Comparison of ENCODE assay signal across 9 cellular contexts in genomic region chr10:119750391-119751230, GRCh38. TPM values are rescaled to one million over a fixed set of nuclear protein-coding genes. Genes with fewer than 3 reads are reported as not detected.
DNase-seq lines count a peak whose midpoint lies in the region; ATAC-seq and TF ChIP-seq lines count a peak whose summit lies in the region.
"Had no signal": no experiment of that assay in that cellular context is flagged by ENCODE, and none has a peak within 500 bp of the region (broad histone marks: within the 10 kb centered on the region; RNA-seq: fewer than 3 reads in every experiment).

No MANE protein-coding gene starts in this region.

- no peak overlapping the region for H3K27ac ChIP-seq in CD4-positive, CD25-positive, alpha-beta regulatory T cell (ENCODE audit: insufficient read depth, low read length, poor library complexity, severe bottlenecking)
- H3K27ac ChIP-seq in endodermal cell (ENCODE audit: low read depth, low read length), result no peak overlapping the region

- peaks cover 6% of the 10 kb centered on the region for H3K36me3 ChIP-seq in CD4-positive, CD25-positive, alpha-beta regulatory T cell (ENCODE audit: control insufficient read depth, insufficient read depth, low read length)
- peaks cover 22% of the 10 kb centered on the region for H3K36me3 ChIP-seq in endodermal cell (ENCODE audit: control insufficient read depth, insufficient read depth, low read length)

- peaks cover 14% of the 10 kb centered on the region for H3K36me3 Mint-ChIP-seq in CD4-positive, CD25-positive, alpha-beta regulatory T cell
- H3K36me3 Mint-ChIP-seq in activated CD4-positive, alpha-beta memory T cell treated with anti-CD3 and anti-CD28 coated beads for 36 hours, result no peaks in the 10 kb centered on the region
- H3K36me3 Mint-ChIP-seq in endodermal cell (ENCODE audit: low read depth) (peaks cover 4% of the 10 kb centered on the region), mesothelial cell of epicardium (no peaks in the 10 kb centered on the region)

- POLR2A ChIA-PET in activated CD4-positive, alpha-beta memory T cell treated with anti-CD3 and anti-CD28 coated beads for 36 hours (lab: Charles Lee), result interaction anchor here (1.1 to 1.3 kb wide), 3 partner anchors 19 to 121 kb away, joined by 3 to 4 read pairs (median 3); partner anchors contain the start of gene INPP5F

- peaks cover 12 to 47% (median 29%) of the 10 kb centered on the region in 4 donors for H3K4me1 Mint-ChIP-seq in CD4-positive, CD25-positive, alpha-beta regulatory T cell
- H3K4me1 Mint-ChIP-seq in activated CD4-positive, alpha-beta memory T cell treated with anti-CD3 and anti-CD28 coated beads for 36 hours (ENCODE audit: low read depth), result peaks cover 12% of the 10 kb centered on the region
- H3K4me1 Mint-ChIP-seq in endodermal cell (peaks cover 9% of the 10 kb centered on the region), mesothelial cell of epicardium (peaks cover 29% of the 10 kb centered on the region)

- CTCF ChIA-PET in activated CD4-positive, alpha-beta memory T cell treated with anti-CD3 and anti-CD28 coated beads for 36 hours (lab: Charles Lee), result interaction anchor here (0.5 to 5.5 kb wide), 46 partner anchors 8 to 587 kb away, joined by 3 to 108 read pairs (median 4); no protein-coding TSS in a partner anchor

- ATAC-seq in CD4-positive, CD25-positive, alpha-beta regulatory T cell (ENCODE audit: low read depth in 2 of 2), result peak; percentile 88 to 90
- ATAC-seq in GM19324 (IDR thresholded peaks at IDR 0.05; ENCODE audit: low FRiP score, unreplicated experiment) (peak; percentile 76), HG03520 (IDR thresholded peaks at IDR 0.05; ENCODE audit: unreplicated experiment) (peak; percentile 77)

- peak overlapping the region in 2 of 4 donors; percentile 0 to 68 for H3K4me3 Mint-ChIP-seq in CD4-positive, CD25-positive, alpha-beta regulatory T cell
- H3K4me3 Mint-ChIP-seq in activated CD4-positive, alpha-beta memory T cell treated with anti-CD3 and anti-CD28 coated beads for 36 hours, result no peak overlapping the region
- H3K4me3 Mint-ChIP-seq in endodermal cell (no peak overlapping the region), mesothelial cell of epicardium (no peak overlapping the region)
- H3K4me3 Mint-ChIP-seq: T-helper 1 cell treated with Interleukin-12 subunit alpha and Interleukin-12 subunit beta and Interleukin-4 antibody, amounts not matched to agents 30 μg/mL and 1 μg/mL, for 36 hours had no signal

- 38 to 40% methylated on average over 7 to 9 of the region's 9 CpGs for WGBS in endodermal cell (ENCODE audit: insufficient coverage in 1 of 2, insufficient read length in 1 of 2), 2 experiments

- no peak overlapping the region for H3K9ac ChIP-seq in endodermal cell (ENCODE audit: extremely low read depth, low read length, poor library complexity, severe bottlenecking)

- TF ChIP-seq CTCF in endodermal cell (conservative IDR thresholded peaks at IDR 0.05), result peak; percentile 94
- TF ChIP-seq CTCF in mesothelial cell of epicardium (IDR thresholded peaks at IDR 0.05; ENCODE audit: unreplicated experiment), result peak; percentile 67

- H3K9me3 Mint-ChIP-seq in CD4-positive, CD25-positive, alpha-beta regulatory T cell, result no peaks in the 10 kb centered on the region
- H3K9me3 Mint-ChIP-seq in activated CD4-positive, alpha-beta memory T cell treated with anti-CD3 and anti-CD28 coated beads for 36 hours, result no peaks in the 10 kb centered on the region
- peaks cover 9% of the 10 kb centered on the region for H3K9me3 Mint-ChIP-seq in endodermal cell
- H3K9me3 Mint-ChIP-seq in mesothelial cell of epicardium, result no peaks in the 10 kb centered on the region
- H3K9me3 Mint-ChIP-seq: T-helper 1 cell treated with Interleukin-12 subunit alpha and Interleukin-12 subunit beta and Interleukin-4 antibody, amounts not matched to agents 30 μg/mL and 1 μg/mL, for 36 hours had no signal

- DNase-seq in CD4-positive, CD25-positive, alpha-beta regulatory T cell, result peak; percentile 35 to 71 (median 60)
- DNase-seq in NCI-H82 treated with DMSO at 0.1 percent for 48 hours (lab: John Stamatoyannopoulos, UW; ENCODE audit: unreplicated experiment) (peak; percentile 62), endodermal cell (peak; percentile 90), mesothelial cell of epicardium (ENCODE audit: low spot score in 2 of 2, unreplicated experiment in 2 of 2) (peak; percentile 32 to 70)
- peak; percentile 70 for DNase-seq in activated CD4-positive, alpha-beta memory T cell treated with anti-CD3 and anti-CD28 coated beads for 36 hours
- peak; percentile 12 to 36 for DNase-seq in stimulated activated CD8-positive, alpha-beta memory T cell treated with anti-CD3 and anti-CD28 coated beads, Interleukin-7, amount 100 ng/mL, for 4 hours (ENCODE audit: low read depth in 2 of 2)

- peak overlapping the region; percentile 18 to 66 (median 65) for H3K27ac Mint-ChIP-seq in CD4-positive, CD25-positive, alpha-beta regulatory T cell
- H3K27ac Mint-ChIP-seq in activated CD4-positive, alpha-beta memory T cell treated with anti-CD3 and anti-CD28 coated beads for 36 hours, result no peak overlapping the region
- no peak overlapping the region for H3K27ac Mint-ChIP-seq in endodermal cell
- H3K27ac Mint-ChIP-seq in mesothelial cell of epicardium, result no peak overlapping the region
- H3K27ac Mint-ChIP-seq: T-helper 1 cell treated with Interleukin-12 subunit alpha and Interleukin-12 subunit beta and Interleukin-4 antibody, amounts not matched to agents 30 μg/mL and 1 μg/mL, for 36 hours had no signal

- H3K27me3 Mint-ChIP-seq in CD4-positive, CD25-positive, alpha-beta regulatory T cell, result no peaks in the 10 kb centered on the region
- no peaks in the 10 kb centered on the region for H3K27me3 Mint-ChIP-seq in activated CD4-positive, alpha-beta memory T cell treated with anti-CD3 and anti-CD28 coated beads for 36 hours
- H3K27me3 Mint-ChIP-seq in endodermal cell (ENCODE audit: insufficient read depth), result no peaks in the 10 kb centered on the region
- H3K27me3 Mint-ChIP-seq in mesothelial cell of epicardium (ENCODE audit: low read depth), result no peaks in the 10 kb centered on the region

- no peaks in the 10 kb centered on the region for H3K9me3 ChIP-seq in CD4-positive, CD25-positive, alpha-beta regulatory T cell (ENCODE audit: control insufficient read depth in 2 of 2, low read length in 2 of 2)
- H3K9me3 ChIP-seq in endodermal cell (ENCODE audit: control insufficient read depth, low read length), result peaks cover 11% of the 10 kb centered on the region

- H3K27me3 ChIP-seq in CD4-positive, CD25-positive, alpha-beta regulatory T cell (ENCODE audit: control insufficient read depth, insufficient read depth, low read length), result no peaks in the 10 kb centered on the region
- no peaks in the 10 kb centered on the region for H3K27me3 ChIP-seq in endodermal cell (ENCODE audit: control insufficient read depth, insufficient read depth, low read length, poor library complexity, severe bottlenecking)

- intact Hi-C loops in activated CD4-positive, alpha-beta memory T cell treated with anti-CD3 and anti-CD28 coated beads for 36 hours (cut with micrococcal nuclease), result loop anchor here (1.0 to 2.0 kb wide), 3 partner anchors 64 to 586 kb away; no protein-coding TSS in a partner anchor

- peak overlapping the region; percentile 42 for H3K4me3 ChIP-seq in CD4-positive, CD25-positive, alpha-beta regulatory T cell (ENCODE audit: low read depth, low read length)
- H3K4me3 ChIP-seq in endodermal cell (ENCODE audit: low read length), result no peak overlapping the region

- peaks cover 7% of the 10 kb centered on the region for H3K4me1 ChIP-seq in CD4-positive, CD25-positive, alpha-beta regulatory T cell (ENCODE audit: control insufficient read depth, insufficient read depth, low read length, poor library complexity, severe bottlenecking)
- H3K4me1 ChIP-seq in endodermal cell (ENCODE audit: control insufficient read depth, insufficient read depth, low read length), result peaks cover 2% of the 10 kb centered on the region

RNA-seq across cellular contexts. Expression of gene INPP5F, which starts 24.8 kb away (rescaled TPM):
- 22.1 TPM for total RNA-seq in CD4-positive, CD25-positive, alpha-beta regulatory T cell
- polyA plus RNA-seq in CD4-positive, CD25-positive, alpha-beta regulatory T cell, result 10 to 100 TPM; 10.4 to 14.3 (median 10.9) TPM
- total RNA-seq in activated CD4-positive, alpha-beta memory T cell treated with anti-CD3 and anti-CD28 coated beads for 36 hours, result 10 to 100 TPM; 12.8 to 13.6 TPM
- total RNA-seq in endodermal cell, result 10 to 100 TPM; 74.4 to 75.6 TPM
- 116 TPM for polyA plus RNA-seq in endodermal cell (2013, experiment 1 of 2)
- polyA plus RNA-seq in endodermal cell (2013, experiment 2 of 2), result 115 TPM
- 55.8 to 56.5 TPM (median 56.0 TPM) in 3 replicates for total RNA-seq in mesothelial cell of epicardium

Comparison
In these comparisons a context has a peak if more than half of its experiments do, and no peak if none do; other contexts are left out.
1. DNase-seq: peak in every context shown above with its lines; median percentile 90 in endodermal cell; 70 in activated CD4-positive, alpha-beta memory T cell treated with anti-CD3 and anti-CD28 coated beads for 36 hours; 62 in NCI-H82 treated with DMSO at 0.1 percent for 48 hours; 60 in CD4-positive, CD25-positive, alpha-beta regulatory T cell; 51 in mesothelial cell of epicardium; 24 in stimulated activated CD8-positive, alpha-beta memory T cell treated with anti-CD3 and anti-CD28 coated beads, Interleukin-7, amount 100 ng/mL, for 4 hours.
2. H3K27ac Mint-ChIP-seq: peak in CD4-positive, CD25-positive, alpha-beta regulatory T cell (3 of 3); none in activated CD4-positive, alpha-beta memory T cell treated with anti-CD3 and anti-CD28 coated beads for 36 hours (single experiment), endodermal cell (single experiment) and mesothelial cell of epicardium (single experiment).
3. Peak in every context shown above with its lines, with median percentiles within 50 percentile points of each other: ATAC-seq.